Comparison of ENCODE assay signal across 26 cellular contexts in the genomic region with DNA sequence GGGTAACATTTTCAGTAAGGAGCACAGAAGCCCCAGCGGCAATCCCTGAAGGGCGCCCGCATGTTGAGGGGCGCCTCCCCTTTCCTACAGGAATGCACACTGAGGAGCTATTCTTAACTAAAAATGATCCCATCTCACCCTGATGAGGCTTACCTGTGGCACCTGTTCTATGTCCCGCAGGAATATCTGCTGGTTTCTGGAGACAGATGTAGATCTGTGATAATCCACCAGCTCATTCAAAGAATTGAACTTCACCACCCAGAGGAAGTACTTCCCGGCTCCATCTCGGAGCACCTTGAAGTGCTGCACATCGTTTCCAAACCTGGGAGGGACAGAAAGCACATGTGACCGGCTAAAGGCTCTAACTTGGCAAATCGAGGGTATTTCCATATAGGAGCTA. TPM values are rescaled to one million over a fixed set of nuclear protein-coding genes. Genes with fewer than 3 reads are reported as not detected.
DNase-seq lines count a peak whose midpoint lies in the region; ATAC-seq and TF ChIP-seq lines count a peak whose summit lies in the region.
"Had no signal": no experiment of that assay in that cellular context is flagged by ENCODE, and none has a peak within 500 bp of the region (broad histone marks: within the 10 kb centered on the region; RNA-seq: fewer than 3 reads in every experiment).

No MANE protein-coding gene starts in this region.

- H3K9ac ChIP-seq in DND-41 (ENCODE audit: low read depth, low read length) (no peak overlapping the region), trophoblast cell (ENCODE audit: low read length) (no peak overlapping the region)
- H3K9ac ChIP-seq: BLaER1 had no signal

- no peak overlapping the region for H3K23ac ChIP-seq in trophoblast cell (ENCODE audit: low read length)

- CTCF ChIA-PET in activated B cell treated with CpG ODN at 0.5 μM for 24 hours (lab: Charles Lee) = interaction anchor here (1.1 to 5.2 kb wide), 11 partner anchors 17 to 91 kb away, joined by 3 to 54 read pairs (median 16); partner anchors contain the start of genes GRB2 and SLC25A19

- peak overlapping the region; percentile 47 for H3K27ac Mint-ChIP-seq in activated T-cell treated with anti-CD3 and anti-CD28 coated beads, Interleukin-2, amount 50 U/mL, for 24 hours
- H3K27ac Mint-ChIP-seq in activated T-cell treated with anti-CD3 and anti-CD28 coated beads, Interleukin-2, amount 50 U/mL, for 72 hours = no peak overlapping the region
- peak overlapping the region; percentile 93 for H3K27ac Mint-ChIP-seq in activated B cell treated with CpG ODN at 0.5 μM for 24 hours

- H3K4me1 Mint-ChIP-seq in activated T-cell treated with anti-CD3 and anti-CD28 coated beads, Interleukin-2, amount 50 U/mL, for 24 hours (ENCODE audit: low read depth) = peaks cover 29% of the 10 kb centered on the region
- H3K4me1 Mint-ChIP-seq in activated T-cell treated with anti-CD3 and anti-CD28 coated beads, Interleukin-2, amount 50 U/mL, for 72 hours (ENCODE audit: low read depth) = peaks cover 38% of the 10 kb centered on the region
- peaks cover 88% of the 10 kb centered on the region for H3K4me1 Mint-ChIP-seq in activated B cell treated with CpG ODN at 0.5 μM for 24 hours

- POLR2A ChIA-PET in activated B cell treated with CpG ODN at 0.5 μM for 24 hours (lab: Charles Lee) = interaction anchor here (0.6 to 22.1 kb wide), 10 partner anchors 10 to 688 kb away, joined by 3 to 1048 read pairs (median 10); partner anchors contain the start of genes GRB2, MIF4GD, MRPS7 and SLC25A19

- no peak for DNase-seq in activated T-cell treated with anti-CD3 and anti-CD28 coated beads, Interleukin-2, amount 50 U/mL, for 24 hours
- DNase-seq in activated T-cell treated with anti-CD3 and anti-CD28 coated beads, Interleukin-2, amount 50 U/mL, for 72 hours = no peak
- DNase-seq in DND-41 (no peak), activated B cell treated with CpG ODN at 0.5 μM for 24 hours (no peak), trophoblast cell (peak; percentile 60 to 68), DMS 273 (lab: John Stamatoyannopoulos, UW; ENCODE audit: unreplicated experiment) (no peak), Right ventricle myocardium superior (no peak), NCI-H2107 treated with DMSO at 0.1 percent for 48 hours (lab: John Stamatoyannopoulos, UW; ENCODE audit: unreplicated experiment) (no peak)
- DNase-seq: 8988T; CD4-positive, alpha-beta memory T cell; COR-L47; DMS 273 treated with DMSO at 0.1 percent for 48 hours; DMS79 treated with DMSO at 0.1 percent for 48 hours; Kasumi-1; NCI-H1092 treated with DMSO at 0.1 percent for 48 hours; NCI-H1436; NCI-H187 treated with DMSO at 0.1 percent for 48 hours; NCI-H2107; NCI-H446; NCI-H524 treated with DMSO at 0.1 percent for 48 hours; NCI-H774; PC-9 had no signal

- H3K4ac ChIP-seq in trophoblast cell (ENCODE audit: low read depth, low read length) = no peak overlapping the region

- H3K9me3 Mint-ChIP-seq in activated T-cell treated with anti-CD3 and anti-CD28 coated beads, Interleukin-2, amount 50 U/mL, for 24 hours = no peaks in the 10 kb centered on the region
- no peaks in the 10 kb centered on the region for H3K9me3 Mint-ChIP-seq in activated T-cell treated with anti-CD3 and anti-CD28 coated beads, Interleukin-2, amount 50 U/mL, for 72 hours
- no peaks in the 10 kb centered on the region for H3K9me3 Mint-ChIP-seq in activated B cell treated with CpG ODN at 0.5 μM for 24 hours
- H3K9me3 Mint-ChIP-seq: CD4-positive, alpha-beta memory T cell had no signal

- H4K20me1 ChIP-seq in DND-41 (ENCODE audit: insufficient read depth, low read length) = peaks cover 10% of the 10 kb centered on the region; the same call in 1 of the 2 replicates

- H4K8ac ChIP-seq in trophoblast cell (ENCODE audit: low read depth, low read length) = no peak overlapping the region

- no peak overlapping the region for H2BK5ac ChIP-seq in trophoblast cell (ENCODE audit: low read depth, low read length, poor library complexity)

- no peak overlapping the region for H3K14ac ChIP-seq in trophoblast cell (ENCODE audit: low read length)

- no peak overlapping the region for H2AFZ ChIP-seq in DND-41 (ENCODE audit: low read depth, low read length)
- no peak overlapping the region for H2AFZ ChIP-seq in trophoblast cell (ENCODE audit: insufficient read depth, low read length, poor library complexity)
- H2AFZ ChIP-seq: PC-9 had no signal

- H3K4me3 Mint-ChIP-seq in activated T-cell treated with anti-CD3 and anti-CD28 coated beads, Interleukin-2, amount 50 U/mL, for 24 hours = no peak overlapping the region
- no peak overlapping the region for H3K4me3 Mint-ChIP-seq in activated T-cell treated with anti-CD3 and anti-CD28 coated beads, Interleukin-2, amount 50 U/mL, for 72 hours
- no peak overlapping the region for H3K4me3 Mint-ChIP-seq in activated B cell treated with CpG ODN at 0.5 μM for 24 hours
- H3K4me3 Mint-ChIP-seq: CD4-positive, alpha-beta memory T cell had no signal

- H2BK120ac ChIP-seq in trophoblast cell (ENCODE audit: insufficient read depth, low read length, poor library complexity) = no peak overlapping the region

- peaks cover 21% of the 10 kb centered on the region for H3K4me1 ChIP-seq in DND-41 (ENCODE audit: insufficient read depth, low read length)
- peaks cover 5 to 12% of the 10 kb centered on the region in 2 experiments for H3K4me1 ChIP-seq in trophoblast cell (ENCODE audit: control insufficient read depth in 1 of 2, insufficient read depth in 2 of 2, low read length in 2 of 2)
- H3K4me1 ChIP-seq: SJSA1 had no signal

- TF ChIP-seq CTCF in DND-41 (IDR thresholded peaks at IDR 0.05; ENCODE audit: borderline replicate concordance, extremely low read depth, low read length, poor library complexity, severe bottlenecking) (no peak), activated B cell treated with CpG ODN at 0.5 μM for 24 hours (IDR thresholded peaks at IDR 0.05) (no peak)

- no peak overlapping the region for H3K18ac ChIP-seq in trophoblast cell (ENCODE audit: low read length)

- H2BK12ac ChIP-seq in trophoblast cell (ENCODE audit: low read length) = no peak overlapping the region

- no peaks in the 10 kb centered on the region for H3K27me3 Mint-ChIP-seq in activated T-cell treated with anti-CD3 and anti-CD28 coated beads, Interleukin-2, amount 50 U/mL, for 24 hours
- no peaks in the 10 kb centered on the region for H3K27me3 Mint-ChIP-seq in activated T-cell treated with anti-CD3 and anti-CD28 coated beads, Interleukin-2, amount 50 U/mL, for 72 hours (ENCODE audit: low read depth)
- no peaks in the 10 kb centered on the region for H3K27me3 Mint-ChIP-seq in activated B cell treated with CpG ODN at 0.5 μM for 24 hours
- H3K27me3 Mint-ChIP-seq: CD4-positive, alpha-beta memory T cell had no signal

- no peak overlapping the region for H3K4me3 ChIP-seq in DND-41 (ENCODE audit: low read depth in 1 of 2, low read length in 2 of 2)
- no peak overlapping the region for H3K4me3 ChIP-seq in trophoblast cell (ENCODE audit: low read depth, low read length)
- H3K4me3 ChIP-seq: BLaER1, PC-9, SJSA1 had no signal

- no peak overlapping the region for H4K91ac ChIP-seq in trophoblast cell (ENCODE audit: low read depth, low read length)

- H3K27me3 ChIP-seq in DND-41 (ENCODE audit: insufficient read depth, low read length, poor library complexity) = no peaks in the 10 kb centered on the region
- H3K27me3 ChIP-seq in trophoblast cell (ENCODE audit: insufficient read depth, low read length) = no peaks in the 10 kb centered on the region
- H3K27me3 ChIP-seq: BLaER1, SJSA1 had no signal

- H3K9me3 ChIP-seq in DND-41 (ENCODE audit: insufficient read depth, low read length, severe bottlenecking) = no peaks in the 10 kb centered on the region
- H3K9me3 ChIP-seq in trophoblast cell (ENCODE audit: insufficient read depth, low read depth, low read length) = peaks cover 2% of the 10 kb centered on the region
- H3K9me3 ChIP-seq: BLaER1, SJSA1 had no signal

- H4K12ac ChIP-seq in trophoblast cell (ENCODE audit: low read depth, low read length) = no peak overlapping the region

- H3K4me2 ChIP-seq in DND-41 (ENCODE audit: insufficient read depth, low read length) (no peak overlapping the region), trophoblast cell (ENCODE audit: low read length) (no peak overlapping the region)
- H3K4me2 ChIP-seq: BLaER1, PC-9 had no signal

- no peak for ATAC-seq in activated T-cell treated with anti-CD3 and anti-CD28 coated beads, Interleukin-2, amount 50 U/mL, for 72 hours (replicated peaks in 1 of 2)
- no peak for ATAC-seq in DND-41 (ENCODE audit: insufficient read depth, low read depth)
- ATAC-seq in activated B cell treated with CpG ODN at 0.5 μM for 24 hours (ENCODE audit: low read depth) = no peak
- ATAC-seq in Right ventricle myocardium superior (ENCODE audit: poor library complexity) = no peak
- ATAC-seq: HCT116, Right ventricle myocardium inferior had no signal

- intact Hi-C loops in activated B cell treated with CpG ODN at 0.5 μM for 24 hours (cut with micrococcal nuclease) = no loop called here
- intact Hi-C loops in Right ventricle myocardium superior (cut with DNase I) = loop anchor here (10.0 kb wide), 1 partner anchor 203 kb away; the partner anchor contains the start of gene LLGL2

- H3K27ac ChIP-seq in DND-41 (ENCODE audit: low read length) (peak overlapping the region; percentile 53; the same call in 1 of the 2 replicates), trophoblast cell (ENCODE audit: low read depth, low read length) (no peak overlapping the region)
- H3K27ac ChIP-seq: BLaER1, PC-9, SJSA1 had no signal

- H3K79me2 ChIP-seq in DND-41 (ENCODE audit: insufficient read depth, low read length) (peaks cover 67% of the 10 kb centered on the region), trophoblast cell (ENCODE audit: control insufficient read depth, insufficient read depth, low read length, poor library complexity) (no peaks in the 10 kb centered on the region)

- H3K36me3 ChIP-seq in DND-41 (ENCODE audit: insufficient read depth, low read length) = peaks cover 83% of the 10 kb centered on the region
- peaks cover 33 to 42% of the 10 kb centered on the region in 2 experiments for H3K36me3 ChIP-seq in trophoblast cell (ENCODE audit: control insufficient read depth in 1 of 2, insufficient read depth in 2 of 2, low read length in 2 of 2)

- peaks cover 88% of the 10 kb centered on the region for H3K36me3 Mint-ChIP-seq in activated T-cell treated with anti-CD3 and anti-CD28 coated beads, Interleukin-2, amount 50 U/mL, for 24 hours (ENCODE audit: low read depth)
- peaks cover 4 to 13% of the 10 kb centered on the region in 2 donors for H3K36me3 Mint-ChIP-seq in activated T-cell treated with anti-CD3 and anti-CD28 coated beads, Interleukin-2, amount 50 U/mL, for 72 hours (ENCODE audit: insufficient read depth in 2 of 2)
- H3K36me3 Mint-ChIP-seq in activated B cell treated with CpG ODN at 0.5 μM for 24 hours (ENCODE audit: low read depth) = peaks cover 79% of the 10 kb centered on the region

- H3K79me1 ChIP-seq in trophoblast cell (ENCODE audit: low read length) = peaks cover 3% of the 10 kb centered on the region

- no peak overlapping the region for H2AK5ac ChIP-seq in trophoblast cell (ENCODE audit: low read length)

- WGBS in trophoblast cell (ENCODE audit: extremely low coverage, insufficient coverage, insufficient read length) = no CpG with 5 or more reads among the region's 10 CpGs

RNA-seq across cellular contexts. Expression of gene SLC25A19, which starts 32.3 kb away (rescaled TPM):
- total RNA-seq in activated T-cell treated with anti-CD3 and anti-CD28 coated beads, Interleukin-2, amount 50 U/mL, for 72 hours = 10 to 100 TPM; 39.9 to 59.3 TPM
- total RNA-seq in activated B cell treated with CpG ODN at 0.5 μM for 24 hours = 87.6 and 96.7 TPM in 2 replicates
- polyA plus RNA-seq in trophoblast cell (2013) = 8.9 and 10.2 TPM in 2 replicates
- 12.5 TPM for total RNA-seq in Right ventricle myocardium superior

RNA-seq across cellular contexts. Expression of gene MIF4GD, which starts 50.5 kb away (rescaled TPM):
- total RNA-seq in activated T-cell treated with anti-CD3 and anti-CD28 coated beads, Interleukin-2, amount 50 U/mL, for 72 hours = 10 to 100 TPM; 63.1 to 67.9 TPM
- total RNA-seq in activated B cell treated with CpG ODN at 0.5 μM for 24 hours (50.8 and 55.2 TPM in 2 replicates), Right ventricle myocardium superior (13.7 TPM)
- polyA plus RNA-seq in trophoblast cell (2013) = 8.8 and 8.9 TPM in 2 replicates

RNA-seq across cellular contexts. Expression of gene MRPS7, which starts 59.8 kb away (rescaled TPM):
- 10 to 100 TPM; 42.8 to 43.0 TPM for total RNA-seq in activated T-cell treated with anti-CD3 and anti-CD28 coated beads, Interleukin-2, amount 50 U/mL, for 72 hours
- total RNA-seq in activated B cell treated with CpG ODN at 0.5 μM for 24 hours = 67.6 and 71.3 TPM in 2 replicates
- 44.9 and 45.1 TPM in 2 replicates for polyA plus RNA-seq in trophoblast cell (2013)
- 125 TPM for total RNA-seq in Right ventricle myocardium superior

Comparison
In these comparisons a context has a peak if more than half of its experiments do, and no peak if none do; other contexts are left out.
1. DNase-seq: peak in trophoblast cell (2 of 2); none in activated T-cell treated with anti-CD3 and anti-CD28 coated beads, Interleukin-2, amount 50 U/mL, for 24 hours (single experiment), activated T-cell treated with anti-CD3 and anti-CD28 coated beads, Interleukin-2, amount 50 U/mL, for 72 hours (0 of 2), DND-41 (single experiment), activated B cell treated with CpG ODN at 0.5 μM for 24 hours (single experiment), DMS 273 (single experiment), Right ventricle myocardium superior (single experiment) and NCI-H2107 treated with DMSO at 0.1 percent for 48 hours (single experiment).